In genomic region chr11:61971177-61972111, GRCh38 we compare ENCODE assay signal across 1 cellular context.
A peak's percentile ranks its signal among the peaks of the same experiment; 100 is the strongest.
TF ChIP-seq lines count a peak whose summit lies in the region.

No MANE protein-coding gene starts in this region.

TF ChIP-seq in HepG2, 621 proteins besides CTCF, POLR2A, EP300 and RAD21 (continued from another document and continues in another):
- 0 out of 2 replicates have a peak, but pooled peaks have one; percentile 75 for TF ChIP-seq ZNF331 (CRISPR knock-in tag; IDR thresholded peaks at IDR 0.05)
- TF ChIP-seq RFX1 (IDR thresholded peaks at IDR 0.05) = no peak
- no peak for TF ChIP-seq ZNF639 (CRISPR knock-in tag; conservative IDR thresholded peaks at IDR 0.05)
- no peak; the same call in 1 of the 2 replicates for TF ChIP-seq ZNF552 (CRISPR knock-in tag; IDR thresholded peaks at IDR 0.05; ENCODE audit: borderline replicate concordance)
- no peak for TF ChIP-seq ZBTB8A (CRISPR knock-in tag; IDR thresholded peaks at IDR 0.05; ENCODE audit: borderline replicate concordance, low read depth)
- TF ChIP-seq THAP7 (CRISPR knock-in tag; IDR thresholded peaks at IDR 0.05) = 0 out of 2 replicates have a peak, but pooled peaks have one; percentile 50
- no peak for TF ChIP-seq PLRG1 (conservative IDR thresholded peaks at IDR 0.05)
- TF ChIP-seq ZNF878 (CRISPR knock-in tag; IDR thresholded peaks at IDR 0.05) = no peak; the same call in 1 of the 2 replicates
- TF ChIP-seq ZBTB43 (CRISPR knock-in tag; conservative IDR thresholded peaks at IDR 0.05) = no peak; the same call in 1 of the 2 replicates
- TF ChIP-seq CENPBD1 (CRISPR knock-in tag; IDR thresholded peaks at IDR 0.05; ENCODE audit: borderline replicate concordance, low read depth) = no peak
- TF ChIP-seq ZNF687 (CRISPR knock-in tag; IDR thresholded peaks at IDR 0.05) = peak; percentile 93
- TF ChIP-seq NR2F1 (CRISPR knock-in tag; IDR thresholded peaks at IDR 0.05) = no peak
- peak; percentile 77 for TF ChIP-seq FOSL2 (CRISPR knock-in tag; IDR thresholded peaks at IDR 0.05)
- no peak; the same call in 1 of the 2 replicates for TF ChIP-seq ETV5 (CRISPR knock-in tag; IDR thresholded peaks at IDR 0.05; ENCODE audit: borderline replicate concordance)
- TF ChIP-seq ZNF451 (CRISPR knock-in tag; IDR thresholded peaks at IDR 0.05) = 0 out of 2 replicates have a peak, but pooled peaks have one; percentile 30
- peak; percentile 59 for TF ChIP-seq POLR2AphosphoS5 (IDR thresholded peaks at IDR 0.05; ENCODE audit: low read depth, low read length)
- peak; percentile 30 for TF ChIP-seq SKI (IDR thresholded peaks at IDR 0.05; ENCODE audit: partially characterized antibody)
- no peak for TF ChIP-seq ZSCAN21 (CRISPR knock-in tag; IDR thresholded peaks at IDR 0.05; ENCODE audit: borderline replicate concordance)
- peak; percentile 44; the same call in 1 of the 2 replicates for TF ChIP-seq MXD1 (CRISPR knock-in tag; IDR thresholded peaks at IDR 0.05)
- TF ChIP-seq NFRKB (IDR thresholded peaks at IDR 0.05) = no peak
- TF ChIP-seq ZNF607 (CRISPR knock-in tag; IDR thresholded peaks at IDR 0.05; ENCODE audit: borderline replicate concordance) = peak; percentile 77; the same call in 1 of the 2 replicates
- 0 out of 2 replicates have a peak, but pooled peaks have one; percentile 12 for TF ChIP-seq ZMYM2 (CRISPR knock-in tag; IDR thresholded peaks at IDR 0.05)
- TF ChIP-seq ZMAT3 (CRISPR knock-in tag; conservative IDR thresholded peaks at IDR 0.05) = no peak; the same call in none of the 2 replicates
- no peak for TF ChIP-seq ZNF235 (CRISPR knock-in tag; IDR thresholded peaks at IDR 0.05; ENCODE audit: borderline replicate concordance)
- no peak for TF ChIP-seq ARNT (IDR thresholded peaks at IDR 0.05)
- no peak for TF ChIP-seq CAMTA2 (CRISPR knock-in tag; IDR thresholded peaks at IDR 0.05; ENCODE audit: borderline replicate concordance)
- no peak for TF ChIP-seq ZNF569 (CRISPR knock-in tag; IDR thresholded peaks at IDR 0.05; ENCODE audit: borderline replicate concordance)
- no peak for TF ChIP-seq TEAD2 (CRISPR knock-in tag; IDR thresholded peaks at IDR 0.05)
- no peak for TF ChIP-seq HNRNPLL (IDR thresholded peaks at IDR 0.05; ENCODE audit: low read depth, low read length, poor library complexity, severe bottlenecking)
- TF ChIP-seq TIGD3 (CRISPR knock-in tag; IDR thresholded peaks at IDR 0.05; ENCODE audit: borderline replicate concordance) = no peak
- 0 out of 2 replicates have a peak, but pooled peaks have one; percentile 44 for TF ChIP-seq ZNF343 (CRISPR knock-in tag; IDR thresholded peaks at IDR 0.05)
- TF ChIP-seq TBP (CRISPR knock-in tag; IDR thresholded peaks at IDR 0.05) = no peak
- TF ChIP-seq RBFOX2 (IDR thresholded peaks at IDR 0.05; ENCODE audit: low read depth, low read length) = peak; percentile 40
- TF ChIP-seq ZNF318 (CRISPR knock-in tag; IDR thresholded peaks at IDR 0.05) = 0 out of 2 replicates have a peak, but pooled peaks have one; percentile 86
- TF ChIP-seq HDAC2 (CRISPR knock-in tag; IDR thresholded peaks at IDR 0.05) = peak; percentile 54
- TF ChIP-seq NFYC (CRISPR knock-in tag; IDR thresholded peaks at IDR 0.05) = no peak
- peak; percentile 91; the same call in 1 of the 2 replicates for TF ChIP-seq MED13 (CRISPR knock-in tag; IDR thresholded peaks at IDR 0.05)
- TF ChIP-seq MAFF (IDR thresholded peaks at IDR 0.05; ENCODE audit: low read depth, low read length) = peak; percentile 97
- peak; percentile 87 for TF ChIP-seq TARDBP (CRISPR knock-in tag; IDR thresholded peaks at IDR 0.05)
- no peak for TF ChIP-seq NFE2 (CRISPR knock-in tag; IDR thresholded peaks at IDR 0.05)
- TF ChIP-seq PCBP2 (optimal IDR thresholded peaks at IDR 0.05; ENCODE audit: low read depth, low read length, poor library complexity, severe bottlenecking) = no peak
- TF ChIP-seq MXD3 (CRISPR knock-in tag; IDR thresholded peaks at IDR 0.05) = no peak
